Comparison of ENCODE assay signal across 18 cellular contexts in the genomic region with DNA sequence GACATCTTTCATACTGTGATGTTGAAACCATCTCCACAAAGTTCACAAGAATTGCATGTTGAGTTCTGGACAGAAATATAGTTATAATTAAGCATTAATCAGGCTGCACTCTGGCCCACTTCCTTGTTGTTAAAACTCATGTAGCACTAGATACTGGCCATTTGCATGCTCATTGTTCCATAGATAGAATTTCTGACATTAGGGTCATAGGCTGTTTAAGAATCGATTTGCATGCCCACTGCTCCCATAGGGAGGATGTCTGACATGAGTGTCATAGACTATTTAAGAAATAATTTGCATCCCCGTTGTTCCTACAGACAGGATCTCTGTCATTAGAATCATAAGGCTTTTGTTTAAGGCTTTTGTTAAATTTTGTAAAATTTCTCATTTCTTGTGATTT.
A peak's percentile ranks its signal among the peaks of the same experiment; 100 is the strongest.
DNase-seq lines count a peak whose midpoint lies in the region; ATAC-seq and TF ChIP-seq lines count a peak whose summit lies in the region.
"Had no signal": no experiment of that assay in that cellular context is flagged by ENCODE, and none has a peak within 500 bp of the region (broad histone marks: within the 10 kb centered on the region; RNA-seq: fewer than 3 reads in every experiment).

No MANE protein-coding gene starts in this region.

- TF ChIP-seq CTCF in DOHH2 (IDR thresholded peaks at IDR 0.05; ENCODE audit: low read depth, low read length, poor library complexity, severe bottlenecking) (no peak), MM.1S (IDR thresholded peaks at IDR 0.05; ENCODE audit: low read length) (no peak)

- H3K9me2 ChIP-seq in DOHH2 (replicated peaks; ENCODE audit: control insufficient read depth, low read length) (no peaks in the 10 kb centered on the region), MM.1S (replicated peaks; ENCODE audit: insufficient read depth, low read length) (no peaks in the 10 kb centered on the region)

- H4K20me1 ChIP-seq in DOHH2 (ENCODE audit: control insufficient read depth, insufficient read depth, low read depth, low read length) (no peaks in the 10 kb centered on the region), MM.1S (ENCODE audit: insufficient read depth, low read length) (no peaks in the 10 kb centered on the region)

- peak overlapping the region; percentile 12; the same call in 1 of the 2 replicates for H3K27ac ChIP-seq in DOHH2 (ENCODE audit: low read depth, low read length)
- no peak overlapping the region for H3K27ac ChIP-seq in MM.1S (ENCODE audit: low read length)
- H3K27ac ChIP-seq: 22Rv1, body of pancreas, pancreas, SK-N-MC had no signal

- H3K4me3 ChIP-seq in DOHH2 (ENCODE audit: low read length) (peak overlapping the region; percentile 39), MM.1S (ENCODE audit: low read length) (no peak overlapping the region)
- H3K4me3 ChIP-seq: body of pancreas, lung, pancreas, SK-N-MC had no signal

- H3K9ac ChIP-seq in MM.1S (ENCODE audit: low read length): no peak overlapping the region

- H3K9me3 ChIP-seq in DOHH2 (ENCODE audit: control insufficient read depth, insufficient read depth, low read length) (no peaks in the 10 kb centered on the region), MM.1S (replicated peaks; ENCODE audit: insufficient read depth, low read length) (no peaks in the 10 kb centered on the region)
- H3K9me3 ChIP-seq: body of pancreas, Caco-2, pancreas had no signal

- H3K4me2 ChIP-seq in DOHH2 (ENCODE audit: low read length) (peak overlapping the region; percentile 48), MM.1S (ENCODE audit: low read depth, low read length) (no peak overlapping the region)

- no peak for DNase-seq in SW 1271 (lab: John Stamatoyannopoulos, UW)
- DNase-seq in AML-193 (lab: John Stamatoyannopoulos, UW): no peak
- DNase-seq in 8988T: no peak
- DNase-seq in MM.1S: no peak
- DNase-seq: activated CD4-positive, alpha-beta T cell treated with anti-CD3 and anti-CD28 coated beads for 1 hour; activated T-cell treated with anti-CD3 and anti-CD28 coated beads, Interleukin-2, amount 50 U/mL, for 72 hours; body of pancreas; Caco-2; NCI-H1105 treated with DMSO at 0.1 percent for 48 hours; pancreas; stimulated activated CD4-positive, alpha-beta T cell treated with anti-CD3 and anti-CD28 coated beads, Interleukin-2, amount 100 ng/mL, for 24 hours had no signal

- H3K36me3 ChIP-seq in DOHH2 (ENCODE audit: control insufficient read depth, low read length) (no peaks in the 10 kb centered on the region), MM.1S (replicated peaks; ENCODE audit: insufficient read depth, low read length) (no peaks in the 10 kb centered on the region)
- H3K36me3 ChIP-seq: pancreas had no signal

- ATAC-seq in GM19372 (IDR thresholded peaks at IDR 0.05; ENCODE audit: low read depth, unreplicated experiment) (peak; percentile 82), HG02610 (IDR thresholded peaks at IDR 0.05; ENCODE audit: unreplicated experiment) (peak; percentile 92), HG03175 (IDR thresholded peaks at IDR 0.05; ENCODE audit: unreplicated experiment) (peak; percentile 86)
- ATAC-seq: activated T-cell treated with anti-CD3 and anti-CD28 coated beads, Interleukin-2, amount 50 U/mL, for 72 hours; body of pancreas; pancreas had no signal

- no peaks in the 10 kb centered on the region for H3F3A ChIP-seq in DOHH2 (ENCODE audit: control insufficient read depth, insufficient read depth)
- no peaks in the 10 kb centered on the region for H3F3A ChIP-seq in MM.1S (ENCODE audit: insufficient read depth, low read length)

- H2AFZ ChIP-seq in MM.1S (ENCODE audit: low read length): no peak overlapping the region

- H3K4me1 ChIP-seq in DOHH2 (ENCODE audit: control insufficient read depth, low read length): peaks cover 35% of the 10 kb centered on the region
- H3K4me1 ChIP-seq in MM.1S (ENCODE audit: low read length): no peaks in the 10 kb centered on the region
- H3K4me1 ChIP-seq: Caco-2, pancreas had no signal

- H3K27me3 ChIP-seq in DOHH2 (ENCODE audit: control insufficient read depth, low read length) (no peaks in the 10 kb centered on the region), MM.1S (replicated peaks; ENCODE audit: insufficient read depth, low read length) (no peaks in the 10 kb centered on the region)
- H3K27me3 ChIP-seq: body of pancreas, pancreas had no signal

- H3K79me2 ChIP-seq in DOHH2 (ENCODE audit: control insufficient read depth, low read length): no peaks in the 10 kb centered on the region
- H3K79me2 ChIP-seq in MM.1S (ENCODE audit: low read length): no peaks in the 10 kb centered on the region
